9 cellular contexts compared by ENCODE assay signal in genomic region chr9:70407081-70407503, GRCh38. TPM values are rescaled to one million over a fixed set of nuclear protein-coding genes. Genes with fewer than 3 reads are reported as not detected.
DNase-seq lines count a peak whose midpoint lies in the region; ATAC-seq and TF ChIP-seq lines count a peak whose summit lies in the region.
"Had no signal": no experiment of that assay in that cellular context is flagged by ENCODE, and none has a peak within 500 bp of the region (broad histone marks: within the 10 kb centered on the region; RNA-seq: fewer than 3 reads in every experiment).

No MANE protein-coding gene starts in this region.

- peak overlapping the region; percentile 18 for H3K4me3 Mint-ChIP-seq in activated CD4-positive, alpha-beta memory T cell treated with anti-CD3 and anti-CD28 coated beads, Interleukin-2, amount 10 ng/mL, durations not matched to agents 7 days and 5 days

- H3K4me1 Mint-ChIP-seq in activated CD4-positive, alpha-beta memory T cell treated with anti-CD3 and anti-CD28 coated beads, Interleukin-2, amount 10 ng/mL, durations not matched to agents 7 days and 5 days: peaks cover 65% of the 10 kb centered on the region

- H3K9ac ChIP-seq in smooth muscle cell (ENCODE audit: low read depth): peak overlapping the region; percentile 78

- no peak for TF ChIP-seq CTCF in foreskin keratinocyte (conservative IDR thresholded peaks at IDR 0.05)
- TF ChIP-seq CTCF in smooth muscle cell (IDR thresholded peaks at IDR 0.05; ENCODE audit: borderline replicate concordance, insufficient read depth, poor library complexity, severe bottlenecking): no peak

- H3K36me3 ChIP-seq in smooth muscle cell (ENCODE audit: low read depth): no peaks in the 10 kb centered on the region

- no peak overlapping the region for H2AFZ ChIP-seq in smooth muscle cell (ENCODE audit: low read depth)

- peak overlapping the region; percentile 52 for H3K4me2 ChIP-seq in smooth muscle cell

- H3K27me3 ChIP-seq in foreskin keratinocyte (no peaks in the 10 kb centered on the region), smooth muscle cell (ENCODE audit: low read depth) (no peaks in the 10 kb centered on the region)

- DNase-seq in DMS 273 (lab: John Stamatoyannopoulos, UW; ENCODE audit: unreplicated experiment): peak; percentile 48
- no peak for DNase-seq in DMS 273 treated with DMSO at 0.1 percent for 48 hours (lab: John Stamatoyannopoulos, UW)
- no peak for DNase-seq in activated CD4-positive, alpha-beta memory T cell treated with anti-CD3 and anti-CD28 coated beads, Interleukin-2, amount 10 ng/mL, durations not matched to agents 7 days and 5 days
- peak; percentile 27 to 66 for DNase-seq in foreskin keratinocyte
- DNase-seq in smooth muscle cell (lab: John Stamatoyannopoulos, UW; ENCODE audit: unreplicated experiment): no peak
- DNase-seq in superior temporal gyrus (ENCODE audit: extremely low spot score): no peak
- DNase-seq in stimulated activated CD4-positive, alpha-beta T cell treated with anti-CD3 and anti-CD28 coated beads, Interleukin-2, amount 100 ng/mL, for 24 hours: no peak
- no peak for DNase-seq in NCI-H526 treated with DMSO at 0.1 percent for 48 hours (lab: John Stamatoyannopoulos, UW)

- H3K9me3 Mint-ChIP-seq in activated CD4-positive, alpha-beta memory T cell treated with anti-CD3 and anti-CD28 coated beads, Interleukin-2, amount 10 ng/mL, durations not matched to agents 7 days and 5 days: no peaks in the 10 kb centered on the region

- H3K27me3 Mint-ChIP-seq in activated CD4-positive, alpha-beta memory T cell treated with anti-CD3 and anti-CD28 coated beads, Interleukin-2, amount 10 ng/mL, durations not matched to agents 7 days and 5 days: no peaks in the 10 kb centered on the region

- 48% methylated on average over 4 of the region's 4 CpGs for WGBS in smooth muscle cell (ENCODE audit: low lambda C conversion rate)

- H3F3A ChIP-seq in smooth muscle cell (ENCODE audit: low read depth): no peaks in the 10 kb centered on the region

- POLR2A ChIA-PET in activated CD4-positive, alpha-beta memory T cell treated with anti-CD3 and anti-CD28 coated beads, Interleukin-2, amount 10 ng/mL, durations not matched to agents 7 days and 5 days (lab: Charles Lee): interaction anchor here (7.0 kb wide), 1 partner anchor 13 kb away, joined by 65 read pairs; no protein-coding TSS in a partner anchor

- peaks cover 14% of the 10 kb centered on the region for H4K20me1 ChIP-seq in smooth muscle cell (ENCODE audit: low read depth)

- ATAC-seq in foreskin keratinocyte: peak; percentile 39

- H3K36me3 Mint-ChIP-seq in activated CD4-positive, alpha-beta memory T cell treated with anti-CD3 and anti-CD28 coated beads, Interleukin-2, amount 10 ng/mL, durations not matched to agents 7 days and 5 days (ENCODE audit: low read depth): peaks cover 20% of the 10 kb centered on the region

- CTCF ChIA-PET in activated CD4-positive, alpha-beta memory T cell treated with anti-CD3 and anti-CD28 coated beads, Interleukin-2, amount 10 ng/mL, durations not matched to agents 7 days and 5 days (lab: Charles Lee): interaction anchor here (1.0 to 2.6 kb wide), 3 partner anchors 14 to 195 kb away, joined by 3 to 8 read pairs (median 3); no protein-coding TSS in a partner anchor

- H3K27ac ChIP-seq in foreskin keratinocyte: peak overlapping the region; percentile 80
- peak overlapping the region; percentile 93 for H3K27ac ChIP-seq in smooth muscle cell (ENCODE audit: low read depth)
- H3K27ac ChIP-seq: 22Rv1 had no signal

- H3K79me2 ChIP-seq in smooth muscle cell (ENCODE audit: low read depth): peaks cover 64% of the 10 kb centered on the region

- H3K4me1 ChIP-seq in foreskin keratinocyte: peaks cover 30% of the 10 kb centered on the region
- H3K4me1 ChIP-seq in smooth muscle cell (ENCODE audit: low read depth): peaks cover 12% of the 10 kb centered on the region

- H3K27ac Mint-ChIP-seq in activated CD4-positive, alpha-beta memory T cell treated with anti-CD3 and anti-CD28 coated beads, Interleukin-2, amount 10 ng/mL, durations not matched to agents 7 days and 5 days: peak overlapping the region; percentile 1

- H3K4me3 ChIP-seq in smooth muscle cell: no peak overlapping the region

- no peaks in the 10 kb centered on the region for H3K9me3 ChIP-seq in smooth muscle cell (replicated peaks; ENCODE audit: low read depth)

RNA-seq across cellular contexts. Expression of gene KLF9, which starts 7.4 kb away (rescaled TPM):
- total RNA-seq in activated CD4-positive, alpha-beta memory T cell treated with anti-CD3 and anti-CD28 coated beads, Interleukin-2, amount 10 ng/mL, durations not matched to agents 7 days and 5 days: 10 to 100 TPM; 19.2 to 19.6 TPM
- total RNA-seq in foreskin keratinocyte (4.5 and 5.7 TPM in 2 replicates), smooth muscle cell (13.5 and 25.7 TPM in 2 replicates)
- polyA plus RNA-seq in foreskin keratinocyte (2.0 TPM in 2 replicates), smooth muscle cell (2.9 and 3.2 TPM in 2 replicates)

Comparison
In these comparisons a context has a peak if more than half of its experiments do, and no peak if none do; other contexts are left out.
1. DNase-seq: peak in DMS 273 (single experiment) and foreskin keratinocyte (2 of 2); none in DMS 273 treated with DMSO at 0.1 percent for 48 hours (single experiment), activated CD4-positive, alpha-beta memory T cell treated with anti-CD3 and anti-CD28 coated beads, Interleukin-2, amount 10 ng/mL, durations not matched to agents 7 days and 5 days (single experiment), smooth muscle cell (single experiment), superior temporal gyrus (single experiment), stimulated activated CD4-positive, alpha-beta T cell treated with anti-CD3 and anti-CD28 coated beads, Interleukin-2, amount 100 ng/mL, for 24 hours (0 of 2) and NCI-H526 treated with DMSO at 0.1 percent for 48 hours (single experiment).